In genomic region chr3:37973250-37974054, GRCh38 we compare ENCODE assay signal across 20 cellular contexts. TPM values are rescaled to one million over a fixed set of nuclear protein-coding genes. Genes with fewer than 3 reads are reported as not detected.
DNase-seq lines count a peak whose midpoint lies in the region; ATAC-seq and TF ChIP-seq lines count a peak whose summit lies in the region.
"Had no signal": no experiment of that assay in that cellular context is flagged by ENCODE, and none has a peak within 500 bp of the region (broad histone marks: within the 10 kb centered on the region; RNA-seq: fewer than 3 reads in every experiment).

No MANE protein-coding gene starts in this region.

- WGBS in IMR-90 (ENCODE audit: extremely low coverage in 2 of 2, insufficient read length in 1 of 2), 2 experiments, result 44% methylated on average over 2 of the region's 12 CpGs; no CpG with 5 or more reads in 1 of the 2 experiments

- H3K14ac ChIP-seq in IMR-90 (replicated peaks; ENCODE audit: low read depth, low read length), result no peak overlapping the region

- CTCF ChIA-PET in Caco-2 (lab: Charles Lee), result interaction anchor here (1.0 to 2.6 kb wide), 8 partner anchors 10 to 120 kb away, joined by 3 to 44 read pairs (median 8); no protein-coding TSS in a partner anchor
- CTCF ChIA-PET in IMR-90 (lab: Yijun Ruan, JAX), result interaction anchor here (0.7 to 2.3 kb wide), 9 partner anchors 12 to 121 kb away, joined by 3 to 9 read pairs (median 3); partner anchors contain the start of gene DLEC1

- H3K4ac ChIP-seq in IMR-90 (ENCODE audit: low read depth, low read length), result no peak overlapping the region

- no peak overlapping the region for H3K9ac ChIP-seq in IMR-90 (ENCODE audit: low read depth, low read length)

- no peaks in the 10 kb centered on the region for H3K9me3 Mint-ChIP-seq in Caco-2 (ENCODE audit: unreplicated experiment)
- H3K9me3 Mint-ChIP-seq in brain, result no peaks in the 10 kb centered on the region
- H3K9me3 Mint-ChIP-seq in CD14-positive monocyte, result no peaks in the 10 kb centered on the region
- H3K9me3 Mint-ChIP-seq: activated T-cell treated with anti-CD3 and anti-CD28 coated beads, Interleukin-2, amount 50 U/mL, for 24 hours; dendritic cell treated with granulocyte-macrophage colony-stimulating factor and Interleukin-4, amounts not matched to agents 40 ng/mL and 50 ng/mL, for 4 days; neural crest cell; stimulated activated naive CD8-positive, alpha-beta T cell treated with anti-CD3 and anti-CD28 coated beads, Interleukin-15, Interleukin-2, amounts not matched to agents 100 ng/mL and 50 ng/mL, for 24 hours had no signal

- no peak overlapping the region for H2BK20ac ChIP-seq in IMR-90 (ENCODE audit: low read depth, low read length)

- DNase-seq in Caco-2, result no peak
- peak; percentile 13 for DNase-seq in IMR-90
- peak; percentile 40 for DNase-seq in left lobe of liver (ENCODE audit: low spot score)
- no peak for DNase-seq in CD14-positive monocyte (ENCODE audit: low spot score)
- DNase-seq: activated CD4-positive, alpha-beta T cell treated with anti-CD3 and anti-CD28 coated beads, Interleukin-2, amount 50 U/mL, for 4 hours; activated naive CD4-positive, alpha-beta T cell treated with anti-CD3 and anti-CD28 coated beads, Interleukin-2, amount 50 U/mL, for 16 hours; activated T-cell treated with anti-CD3 and anti-CD28 coated beads, Interleukin-2, amount 50 U/mL, for 24 hours; MM.1S; NCI-H146; NCI-H510A; OCI-M1; T-helper 1 cell had no signal

- no peak overlapping the region for H3K56ac ChIP-seq in IMR-90 (ENCODE audit: extremely low read depth, insufficient read depth, low read length)

- H3K4me3 Mint-ChIP-seq in Caco-2 (ENCODE audit: unreplicated experiment) (peak overlapping the region; percentile 37), brain (no peak overlapping the region), CD14-positive monocyte (no peak overlapping the region)
- H3K4me3 Mint-ChIP-seq: activated T-cell treated with anti-CD3 and anti-CD28 coated beads, Interleukin-2, amount 50 U/mL, for 24 hours; dendritic cell treated with granulocyte-macrophage colony-stimulating factor and Interleukin-4, amounts not matched to agents 40 ng/mL and 50 ng/mL, for 4 days; neural crest cell; stimulated activated naive CD8-positive, alpha-beta T cell treated with anti-CD3 and anti-CD28 coated beads, Interleukin-15, Interleukin-2, amounts not matched to agents 100 ng/mL and 50 ng/mL, for 24 hours had no signal

- no peak overlapping the region for H4K8ac ChIP-seq in IMR-90 (ENCODE audit: low read depth in 2 of 2, low read length in 2 of 2)

- no peak for TF ChIP-seq POLR2A in IMR-90 (IDR thresholded peaks at IDR 0.05; ENCODE audit: low read depth, low read length)

- H3K4me3 ChIP-seq in Caco-2 (ENCODE audit: low read depth, low read length), result no peak overlapping the region
- H3K4me3 ChIP-seq in IMR-90 (ENCODE audit: insufficient read depth, low read depth, low read length), result no peak overlapping the region
- H3K4me3 ChIP-seq: skin epidermis had no signal

- H4K20me1 ChIP-seq in IMR-90 (ENCODE audit: insufficient read depth, low read length), result no peaks in the 10 kb centered on the region

- H3K36me3 Mint-ChIP-seq in Caco-2 (ENCODE audit: insufficient read depth, unreplicated experiment), result peaks cover 38% of the 10 kb centered on the region
- H3K36me3 Mint-ChIP-seq in brain, result peaks cover 59% of the 10 kb centered on the region
- peaks cover 0 to 3% of the 10 kb centered on the region in 2 donors for H3K36me3 Mint-ChIP-seq in CD14-positive monocyte

- no peaks in the 10 kb centered on the region for H3K9me3 ChIP-seq in Caco-2
- H3K9me3 ChIP-seq in IMR-90 (ENCODE audit: control insufficient read depth, insufficient read depth, low read length), result no peaks in the 10 kb centered on the region

- dilution Hi-C loops in IMR-90 (cut with HindIII; ENCODE audit: low sequenced_read_pairs, unreplicated experiment), result no loop called here

- H3K4me2 ChIP-seq in IMR-90 (ENCODE audit: low read depth, low read length), result no peak overlapping the region; the same call in 1 of the 2 replicates

- H3K23ac ChIP-seq in IMR-90 (ENCODE audit: low read depth, low read length), result no peak overlapping the region

- H3K27ac Mint-ChIP-seq in Caco-2 (ENCODE audit: unreplicated experiment), result peak overlapping the region; percentile 60
- H3K27ac Mint-ChIP-seq in brain, result peak overlapping the region in 4 of 5 experiments; percentile 7 to 97 (median 76)
- H3K27ac Mint-ChIP-seq in CD14-positive monocyte, result peak overlapping the region in 2 of 7 donors; percentile 34 to 62
- H3K27ac Mint-ChIP-seq: activated T-cell treated with anti-CD3 and anti-CD28 coated beads, Interleukin-2, amount 50 U/mL, for 24 hours; dendritic cell treated with granulocyte-macrophage colony-stimulating factor and Interleukin-4, amounts not matched to agents 40 ng/mL and 50 ng/mL, for 4 days; progenitor cell of endocrine pancreas; stimulated activated naive CD8-positive, alpha-beta T cell treated with anti-CD3 and anti-CD28 coated beads, Interleukin-15, Interleukin-2, amounts not matched to agents 100 ng/mL and 50 ng/mL, for 24 hours had no signal

- H3K4me1 ChIP-seq in Caco-2 (peaks cover 24% of the 10 kb centered on the region), IMR-90 (ENCODE audit: control insufficient read depth, insufficient read depth, low read length) (peaks cover 6% of the 10 kb centered on the region; the same call in 1 of the 2 replicates)

- no peak overlapping the region for H2AK5ac ChIP-seq in IMR-90 (ENCODE audit: low read depth, low read length)

- intact Hi-C loops in Caco-2 (cut with micrococcal nuclease; ENCODE audit: unreplicated experiment), result loop anchor here (1.0 kb wide), 3 partner anchors 24 to 67 kb away; no protein-coding TSS in a partner anchor
- intact Hi-C loops in IMR-90 (cut with micrococcal nuclease), result no loop called here
- intact Hi-C loops in CD14-positive monocyte (cut with micrococcal nuclease), result loop anchor here (2.0 to 10.0 kb wide), 3 partner anchors 29 to 141 kb away; no protein-coding TSS in a partner anchor

- no peak overlapping the region for H4K5ac ChIP-seq in IMR-90 (ENCODE audit: low read depth, low read length)

- in situ Hi-C loops in IMR-90 (cut with MboI; ENCODE audit: low sequenced_read_pairs), result no loop called here

- peak overlapping the region; percentile 73; the same call in 1 of the 2 replicates for H3K27ac ChIP-seq in IMR-90 (ENCODE audit: insufficient read depth, low read length)
- H3K27ac ChIP-seq: skin epidermis had no signal

- no peak overlapping the region for H3K18ac ChIP-seq in IMR-90 (ENCODE audit: low read depth, low read length)

- H2AFZ ChIP-seq in IMR-90 (replicated peaks; ENCODE audit: low read length, poor library complexity), result no peak overlapping the region

- H3K27me3 Mint-ChIP-seq in Caco-2 (ENCODE audit: insufficient read depth, unreplicated experiment) (no peaks in the 10 kb centered on the region), brain (no peaks in the 10 kb centered on the region), CD14-positive monocyte (ENCODE audit: low read depth in 3 of 3) (peaks cover 0 to under 1% (median 0%) of the 10 kb centered on the region in 3 donors)
- H3K27me3 Mint-ChIP-seq: activated T-cell treated with anti-CD3 and anti-CD28 coated beads, Interleukin-2, amount 50 U/mL, for 24 hours; dendritic cell treated with granulocyte-macrophage colony-stimulating factor and Interleukin-4, amounts not matched to agents 40 ng/mL and 50 ng/mL, for 4 days; progenitor cell of endocrine pancreas; stimulated activated naive CD8-positive, alpha-beta T cell treated with anti-CD3 and anti-CD28 coated beads, Interleukin-15, Interleukin-2, amounts not matched to agents 100 ng/mL and 50 ng/mL, for 24 hours had no signal

- no peak overlapping the region for H2BK15ac ChIP-seq in IMR-90 (ENCODE audit: low read depth, low read length)

- no peak overlapping the region for H2AK9ac ChIP-seq in IMR-90 (replicated peaks; ENCODE audit: low read depth, low read length, poor library complexity)

- TF ChIP-seq RAD21 in IMR-90 (IDR thresholded peaks at IDR 0.05; ENCODE audit: low read length), result no peak

- no peak overlapping the region for H2BK120ac ChIP-seq in IMR-90 (ENCODE audit: low read depth, low read length)

- BruUV-seq in Caco-2 (replicated peaks; lab: Mats Ljungman, UMichigan) (no TSS peak), IMR-90 (replicated peaks; lab: Mats Ljungman, UMichigan) (no TSS peak)

- H4K91ac ChIP-seq in IMR-90 (ENCODE audit: insufficient read depth, low read depth, low read length), result no peak overlapping the region

- ATAC-seq in IMR-90 (ENCODE audit: low read depth) (peak; percentile 52), left lobe of liver (no peak), HG03139 (IDR thresholded peaks at IDR 0.05; ENCODE audit: unreplicated experiment) (no peak), HG02759 (IDR thresholded peaks at IDR 0.05; ENCODE audit: unreplicated experiment) (no peak)

- peaks cover 2 to 9% of the 10 kb centered on the region in 2 experiments; a peak in 1 of 4 replicates for H3K79me1 ChIP-seq in IMR-90 (ENCODE audit: low read depth in 1 of 2, low read length in 2 of 2)

- H3K4me1 Mint-ChIP-seq in Caco-2 (ENCODE audit: low read depth, unreplicated experiment) (peaks cover 28% of the 10 kb centered on the region), brain (peaks cover 38% of the 10 kb centered on the region), CD14-positive monocyte (peaks cover 11% of the 10 kb centered on the region)

- H2BK5ac ChIP-seq in IMR-90 (ENCODE audit: low read depth, low read length, poor library complexity, severe bottlenecking), result no peak overlapping the region

- no peaks in the 10 kb centered on the region for H3K27me3 ChIP-seq in Caco-2 (replicated peaks; ENCODE audit: control insufficient read depth, insufficient read depth, low read length)
- no peaks in the 10 kb centered on the region for H3K27me3 ChIP-seq in IMR-90 (ENCODE audit: control insufficient read depth, insufficient read depth, low read length)

- POLR2A ChIA-PET in Caco-2 (lab: Charles Lee) (interaction anchor here (1.1 kb wide), 1 partner anchor 24 kb away, joined by 5 read pairs; no protein-coding TSS in a partner anchor), IMR-90 (lab: Charles Lee; ENCODE audit: unreplicated experiment) (no interaction called here)

- TF ChIP-seq CTCF in Caco-2 (IDR thresholded peaks at IDR 0.05; ENCODE audit: insufficient read depth in 1 of 2, low read depth in 1 of 2, low read length in 1 of 2, severe bottlenecking in 1 of 2, unreplicated experiment in 1 of 2) (no peak), IMR-90 (conservative IDR thresholded peaks at IDR 0.05; ENCODE audit: low read depth, low read length) (no peak), brain (conservative IDR thresholded peaks at IDR 0.05) (no peak), CD14-positive monocyte (IDR thresholded peaks at IDR 0.05) (no peak)

- H3K36me3 ChIP-seq in Caco-2 (ENCODE audit: control insufficient read depth, insufficient read depth, low read length) (peaks cover 1% of the 10 kb centered on the region; the same call in 1 of the 2 replicates), IMR-90 (ENCODE audit: control insufficient read depth, insufficient read depth, low read length) (peaks cover 35% of the 10 kb centered on the region)

- peaks cover 22% of the 10 kb centered on the region for H3K9me1 ChIP-seq in IMR-90 (ENCODE audit: insufficient read depth, low read length)

RNA-seq across cellular contexts. Expression of gene VILL, which starts 17.1 kb away (rescaled TPM):
- total RNA-seq in Caco-2 (2022) (11.7 and 12.2 TPM in 2 replicates), IMR-90 (2012; rRNA removed) (2.3 and 2.5 TPM in 2 replicates), left lobe of liver (0.48 TPM)
- polyA plus RNA-seq in IMR-90 (2012; rRNA removed) (4.5 and 4.7 TPM in 2 replicates), brain (ENCODE audit: insufficient read depth, low read depth, low replicate concordance) (5.1 TPM), CD14-positive monocyte (1 to 10 TPM; 4.4 to 7.4 TPM)
- 1.3 and 3.7 TPM in 2 replicates for polyA plus RNA-seq in IMR-90 (2012; cell fraction: cytosol; rRNA removed)
- polyA plus RNA-seq in IMR-90 (2012; cell fraction: nucleus; rRNA removed; ENCODE audit: low replicate concordance), result 15.6 and 35.8 TPM in 2 replicates

RNA-seq across cellular contexts. Expression of gene PLCD1, which starts 56.0 kb away (rescaled TPM):
- 7.9 and 9.7 TPM in 2 replicates for total RNA-seq in Caco-2 (2022)
- 15.0 and 16.3 TPM in 2 replicates for total RNA-seq in IMR-90 (2012; rRNA removed)
- 13.2 and 14.9 TPM in 2 replicates for polyA plus RNA-seq in IMR-90 (2012; rRNA removed)
- polyA plus RNA-seq in IMR-90 (2012; cell fraction: cytosol; rRNA removed), result 7.0 and 12.3 TPM in 2 replicates
- 21.6 and 50.5 TPM in 2 replicates for polyA plus RNA-seq in IMR-90 (2012; cell fraction: nucleus; rRNA removed; ENCODE audit: low replicate concordance)
- polyA plus RNA-seq in brain (ENCODE audit: insufficient read depth, low read depth, low replicate concordance), result 11.8 TPM
- 11.3 TPM for total RNA-seq in left lobe of liver
- polyA plus RNA-seq in CD14-positive monocyte, result 1 to 10 TPM; 4.1 to 6.0 TPM

Comparison
In these comparisons a context has a peak if more than half of its experiments do, and no peak if none do; other contexts are left out.
1. DNase-seq: peak in IMR-90 (single experiment) and left lobe of liver (single experiment); none in Caco-2 (0 of 2) and CD14-positive monocyte (single experiment).